ENCODE assay signal across 8 cellular contexts in the genomic region with DNA sequence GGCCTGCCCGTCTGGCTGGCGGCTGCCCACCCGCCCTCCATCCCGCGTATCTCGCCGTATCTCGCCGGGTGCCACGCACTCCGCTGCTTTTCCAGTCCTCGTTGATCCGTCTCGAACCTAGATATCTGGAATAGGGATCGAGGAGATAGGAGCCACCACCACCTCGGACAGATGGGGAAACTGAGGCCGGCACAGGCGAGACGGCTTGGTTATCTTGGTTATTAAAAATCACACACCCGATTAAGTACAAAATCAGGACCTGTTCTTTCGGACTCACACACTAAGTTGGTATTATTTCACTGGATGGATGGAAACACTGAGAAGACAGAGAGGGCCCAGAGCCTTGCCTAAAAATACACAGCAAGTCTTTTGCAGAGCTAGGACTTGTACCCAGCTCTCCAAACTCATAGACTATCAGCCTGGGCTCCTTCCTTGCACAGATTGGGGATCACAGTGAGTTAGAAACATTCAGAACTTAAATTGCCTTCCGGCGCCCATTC. TPM values are rescaled to one million over a fixed set of nuclear protein-coding genes. Genes with fewer than 3 reads are reported as not detected.
A peak's percentile ranks its signal among the peaks of the same experiment; 100 is the strongest.
DNase-seq lines count a peak whose midpoint lies in the region; ATAC-seq lines count a peak whose summit lies in the region.

No MANE protein-coding gene starts in this region.

- peak overlapping the region; percentile 76 to 88 for H3K4me3 ChIP-seq in stomach smooth muscle (ENCODE audit: low read length in 2 of 2)

- H3K36me3 Mint-ChIP-seq in activated CD4-positive, alpha-beta T cell treated with anti-CD3 and anti-CD28 coated beads for 36 hours (ENCODE audit: low read depth): peaks cover 2% of the 10 kb centered on the region
- peaks cover 5% of the 10 kb centered on the region for H3K36me3 Mint-ChIP-seq in activated CD8-positive, alpha-beta T cell treated with anti-CD3 and anti-CD28 coated beads, Interleukin-2, amount 10 ng/mL, durations not matched to agents 7 days and 5 days (ENCODE audit: low read depth)

- peak overlapping the region; percentile 51 for H3K27ac Mint-ChIP-seq in activated CD4-positive, alpha-beta T cell treated with anti-CD3 and anti-CD28 coated beads for 36 hours
- H3K27ac Mint-ChIP-seq in activated CD8-positive, alpha-beta T cell treated with anti-CD3 and anti-CD28 coated beads, Interleukin-2, amount 10 ng/mL, durations not matched to agents 7 days and 5 days: peak overlapping the region; percentile 36

- peak overlapping the region; percentile 92 for H3K27ac ChIP-seq in stomach smooth muscle (ENCODE audit: low read length)

- peak overlapping the region; percentile 92 for H3K4me3 Mint-ChIP-seq in activated CD4-positive, alpha-beta T cell treated with anti-CD3 and anti-CD28 coated beads for 36 hours
- peak overlapping the region; percentile 85 for H3K4me3 Mint-ChIP-seq in activated CD8-positive, alpha-beta T cell treated with anti-CD3 and anti-CD28 coated beads, Interleukin-2, amount 10 ng/mL, durations not matched to agents 7 days and 5 days

- H3K36me3 ChIP-seq in stomach smooth muscle (ENCODE audit: control insufficient read depth in 2 of 2, insufficient read depth in 2 of 2, low read length in 2 of 2): no peaks in the 10 kb centered on the region

- no peak for DNase-seq in activated CD4-positive, alpha-beta T cell treated with anti-CD3 and anti-CD28 coated beads for 36 hours
- DNase-seq in activated CD4-positive, alpha-beta T cell treated with anti-CD3 and anti-CD28 coated beads for 1 hour: no peak
- no peak for DNase-seq in activated CD8-positive, alpha-beta T cell treated with anti-CD3 and anti-CD28 coated beads, Interleukin-2, amount 10 ng/mL, durations not matched to agents 7 days and 5 days
- DNase-seq in inferior parietal cortex (ENCODE audit: extremely low spot score) (peak; percentile 20), mesenteric fat pad (ENCODE audit: low spot score) (no peak)
- no peak for DNase-seq in activated effector memory CD4-positive, alpha-beta T cell treated with Interleukin-2 at 50 U/mL for 16 hours

- peaks cover 32% of the 10 kb centered on the region for H3K4me1 Mint-ChIP-seq in activated CD4-positive, alpha-beta T cell treated with anti-CD3 and anti-CD28 coated beads for 36 hours
- peaks cover 35% of the 10 kb centered on the region for H3K4me1 Mint-ChIP-seq in activated CD8-positive, alpha-beta T cell treated with anti-CD3 and anti-CD28 coated beads, Interleukin-2, amount 10 ng/mL, durations not matched to agents 7 days and 5 days (ENCODE audit: low read depth)

- peak overlapping the region; percentile 75 to 86 for H3K9ac ChIP-seq in stomach smooth muscle (ENCODE audit: low read length in 2 of 2)

- intact Hi-C loops in activated CD4-positive, alpha-beta T cell treated with anti-CD3 and anti-CD28 coated beads for 36 hours (cut with DNase I, micrococcal nuclease): loop anchor here in 1 of 2 experiments (2.0 to 5.0 kb wide), 3 partner anchors 30 to 604 kb away; partner anchors contain the start of genes CD74 and PCYOX1L

- ATAC-seq in activated CD4-positive, alpha-beta T cell treated with anti-CD3 and anti-CD28 coated beads for 36 hours: no peak
- ATAC-seq in activated CD8-positive, alpha-beta T cell treated with anti-CD3 and anti-CD28 coated beads, Interleukin-2, amount 10 ng/mL, durations not matched to agents 7 days and 5 days: no peak
- no peak for ATAC-seq in HG03342 (IDR thresholded peaks at IDR 0.05; ENCODE audit: unreplicated experiment)

- H3K9me3 ChIP-seq in stomach smooth muscle (ENCODE audit: control insufficient read depth in 2 of 2, low read length in 2 of 2): no peaks in the 10 kb centered on the region

- CTCF ChIA-PET in activated CD4-positive, alpha-beta T cell treated with anti-CD3 and anti-CD28 coated beads for 36 hours (lab: Charles Lee): interaction anchor here (0.6 to 8.6 kb wide), 15 partner anchors 9 to 321 kb away, joined by 3 to 68 read pairs (median 4); no protein-coding TSS in a partner anchor
- CTCF ChIA-PET in activated CD8-positive, alpha-beta T cell treated with anti-CD3 and anti-CD28 coated beads, Interleukin-2, amount 10 ng/mL, durations not matched to agents 7 days and 5 days (lab: Charles Lee): interaction anchor here (0.6 to 5.9 kb wide), 17 partner anchors 10 to 327 kb away, joined by 3 to 107 read pairs (median 5); partner anchors contain the start of genes HMGXB3 and TIGD6

- POLR2A ChIA-PET in activated CD4-positive, alpha-beta T cell treated with anti-CD3 and anti-CD28 coated beads for 36 hours (lab: Charles Lee): no interaction called here
- POLR2A ChIA-PET in activated CD8-positive, alpha-beta T cell treated with anti-CD3 and anti-CD28 coated beads, Interleukin-2, amount 10 ng/mL, durations not matched to agents 7 days and 5 days (lab: Charles Lee): interaction anchor here (0.9 to 1.1 kb wide), 2 partner anchors 126 to 616 kb away, joined by 3 to 4 read pairs; partner anchors contain the start of gene GRPEL2

- H3K4me1 ChIP-seq in stomach smooth muscle (ENCODE audit: control insufficient read depth, insufficient read depth, low read length): peaks cover 15% of the 10 kb centered on the region

- no peaks in the 10 kb centered on the region for H3K27me3 Mint-ChIP-seq in activated CD4-positive, alpha-beta T cell treated with anti-CD3 and anti-CD28 coated beads for 36 hours
- H3K27me3 Mint-ChIP-seq in activated CD8-positive, alpha-beta T cell treated with anti-CD3 and anti-CD28 coated beads, Interleukin-2, amount 10 ng/mL, durations not matched to agents 7 days and 5 days (ENCODE audit: low read depth): no peaks in the 10 kb centered on the region

- H3K9me3 Mint-ChIP-seq in activated CD4-positive, alpha-beta T cell treated with anti-CD3 and anti-CD28 coated beads for 36 hours (ENCODE audit: low read depth): no peaks in the 10 kb centered on the region
- H3K9me3 Mint-ChIP-seq in activated CD8-positive, alpha-beta T cell treated with anti-CD3 and anti-CD28 coated beads, Interleukin-2, amount 10 ng/mL, durations not matched to agents 7 days and 5 days (ENCODE audit: insufficient read depth): no peaks in the 10 kb centered on the region

- no peaks in the 10 kb centered on the region for H3K27me3 ChIP-seq in stomach smooth muscle (ENCODE audit: control insufficient read depth in 1 of 2, insufficient read depth in 2 of 2, low read length in 2 of 2)

RNA-seq across cellular contexts. Expression of gene SLC26A2, which starts 0.7 kb away (rescaled TPM):
- total RNA-seq in activated CD4-positive, alpha-beta T cell treated with anti-CD3 and anti-CD28 coated beads for 36 hours: 1 to 10 TPM; 3.9 to 5.3 TPM
- 1 to 10 TPM; 7.6 to 8.0 TPM for total RNA-seq in activated CD8-positive, alpha-beta T cell treated with anti-CD3 and anti-CD28 coated beads, Interleukin-2, amount 10 ng/mL, durations not matched to agents 7 days and 5 days
- 13.1 TPM for total RNA-seq in mesenteric fat pad

RNA-seq across cellular contexts. Expression of gene PDE6A, which starts 16.6 kb away (rescaled TPM):
- not detected for total RNA-seq in activated CD4-positive, alpha-beta T cell treated with anti-CD3 and anti-CD28 coated beads for 36 hours
- not detected for total RNA-seq in activated CD8-positive, alpha-beta T cell treated with anti-CD3 and anti-CD28 coated beads, Interleukin-2, amount 10 ng/mL, durations not matched to agents 7 days and 5 days
- total RNA-seq in mesenteric fat pad: not detected

RNA-seq across cellular contexts. Expression of gene TIGD6, which starts 39.2 kb away (rescaled TPM):
- total RNA-seq in activated CD4-positive, alpha-beta T cell treated with anti-CD3 and anti-CD28 coated beads for 36 hours: 1 to 10 TPM; 2.5 to 2.6 TPM
- total RNA-seq in activated CD8-positive, alpha-beta T cell treated with anti-CD3 and anti-CD28 coated beads, Interleukin-2, amount 10 ng/mL, durations not matched to agents 7 days and 5 days: 1 to 10 TPM; 1.1 to 1.4 TPM
- total RNA-seq in mesenteric fat pad: 4.7 TPM

RNA-seq across cellular contexts. Expression of gene HMGXB3, which starts 39.3 kb away (rescaled TPM):
- total RNA-seq in activated CD4-positive, alpha-beta T cell treated with anti-CD3 and anti-CD28 coated beads for 36 hours: 10 to 100 TPM; 27.2 to 30.5 TPM
- 10 to 100 TPM; 36.5 to 37.5 TPM for total RNA-seq in activated CD8-positive, alpha-beta T cell treated with anti-CD3 and anti-CD28 coated beads, Interleukin-2, amount 10 ng/mL, durations not matched to agents 7 days and 5 days
- total RNA-seq in mesenteric fat pad: 30.6 TPM
